Comparison of ENCODE assay signal across 8 cellular contexts in the genomic region with DNA sequence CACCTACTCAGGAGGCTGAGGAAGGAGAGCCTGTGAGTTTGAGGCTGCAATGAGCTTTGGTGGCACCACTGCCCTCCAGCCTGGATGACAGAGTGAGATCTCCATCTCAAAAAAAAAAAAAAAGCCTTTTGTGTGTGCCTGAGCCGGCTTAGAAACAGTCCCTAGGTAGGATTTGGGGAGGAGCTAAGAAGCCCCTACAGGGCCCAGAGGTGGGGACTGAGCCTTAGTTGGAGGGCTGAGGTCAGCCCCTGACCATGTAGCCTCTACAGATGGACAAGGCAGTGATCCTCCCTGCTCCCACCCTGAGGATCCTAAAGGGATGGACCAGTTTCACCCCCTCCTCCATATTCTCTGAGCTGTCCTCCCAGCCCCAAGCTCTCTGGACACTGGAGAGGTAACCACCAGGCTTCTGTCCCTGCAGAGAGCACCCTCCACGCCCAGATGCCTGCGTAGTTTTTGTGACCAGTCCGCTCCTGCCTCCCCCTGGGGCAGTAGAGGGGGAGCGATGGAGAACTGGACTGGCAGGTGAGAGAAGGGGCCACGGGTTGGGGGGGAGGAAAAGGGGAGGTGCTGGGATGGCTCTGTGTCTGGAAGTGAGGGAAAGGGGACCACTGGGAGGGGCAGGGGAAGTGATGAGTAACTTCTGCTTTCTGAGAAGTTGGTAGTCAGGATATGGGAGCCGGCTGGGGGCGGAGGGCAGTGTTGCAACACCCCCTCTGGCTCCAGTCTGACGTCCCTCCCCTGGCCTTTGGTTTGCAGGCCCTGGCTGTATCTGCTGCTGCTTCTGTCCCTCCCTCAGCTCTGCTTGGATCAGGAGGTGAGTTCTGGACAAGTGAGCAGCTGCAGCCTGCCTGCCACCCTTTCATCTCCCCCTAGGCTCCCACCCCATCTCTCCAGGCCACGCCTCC. TPM values are rescaled to one million over a fixed set of nuclear protein-coding genes. Genes with fewer than 3 reads are reported as not detected.
DNase-seq lines count a peak whose midpoint lies in the region; ATAC-seq and TF ChIP-seq lines count a peak whose summit lies in the region.
"Had no signal": no experiment of that assay in that cellular context is flagged by ENCODE, and none has a peak within 500 bp of the region (broad histone marks: within the 10 kb centered on the region; RNA-seq: fewer than 3 reads in every experiment).

No MANE protein-coding gene starts in this region.

- TF ChIP-seq POLR2A in ovary (IDR thresholded peaks at IDR 0.05): peak; percentile 43

- TF ChIP-seq EP300 in ovary (IDR thresholded peaks at IDR 0.05): peak; percentile 97

- peak overlapping the region; percentile 85 to 89 for H3K27ac ChIP-seq in ovary

- no peaks in the 10 kb centered on the region for H3K9me3 Mint-ChIP-seq in activated B cell treated with CpG ODN at 0.5 μM for 24 hours

- H3K4me1 ChIP-seq in ovary (ENCODE audit: insufficient read depth): peaks cover 16% of the 10 kb centered on the region

- DNase-seq in HuH-7 (ENCODE audit: low spot score): peak; percentile 84
- DNase-seq in activated B cell treated with CpG ODN at 0.5 μM for 24 hours: no peak
- DNase-seq in head of caudate nucleus: peak in 31 of 42 donors; percentile 27 to 85 (median 55)
- peak; percentile 89 to 97 (median 90) for DNase-seq in ovary
- DNase-seq in stimulated activated CD4-positive, alpha-beta T cell treated with anti-CD3 and anti-CD28 coated beads, Interleukin-2, amount 100 ng/mL, for 48 hours: no peak

- CTCF ChIA-PET in activated B cell treated with CpG ODN at 0.5 μM for 24 hours (lab: Charles Lee): interaction anchor here (1.6 kb wide), 1 partner anchor 15 kb away, joined by 3 read pairs; no protein-coding TSS in a partner anchor

- POLR2A ChIA-PET in activated B cell treated with CpG ODN at 0.5 μM for 24 hours (lab: Charles Lee): interaction anchor here (0.5 to 1.0 kb wide), 2 partner anchors 8 to 379 kb away, joined by 3 to 5 read pairs; no protein-coding TSS in a partner anchor

- intact Hi-C loops in activated B cell treated with CpG ODN at 0.5 μM for 24 hours (cut with micrococcal nuclease): no loop called here
- intact Hi-C loops in head of caudate nucleus (cut with DNase I): no loop called here
- intact Hi-C loops in ovary (cut with DNase I): loop anchor here in 3 of 4 donors (10.0 kb wide), 3 partner anchors 73 to 263 kb away; a partner anchor contains a TSS

- H3K36me3 ChIP-seq in ovary: no peaks in the 10 kb centered on the region

- ATAC-seq in activated B cell treated with CpG ODN at 0.5 μM for 24 hours (ENCODE audit: low read depth): peak; percentile 18
- ATAC-seq in GM19452 (IDR thresholded peaks at IDR 0.05; ENCODE audit: unreplicated experiment): no peak
- ATAC-seq in HG03342 (IDR thresholded peaks at IDR 0.05; ENCODE audit: unreplicated experiment): no peak

- no peak overlapping the region for H3K4me3 Mint-ChIP-seq in activated B cell treated with CpG ODN at 0.5 μM for 24 hours

- no peak for TF ChIP-seq CTCF in activated B cell treated with CpG ODN at 0.5 μM for 24 hours (IDR thresholded peaks at IDR 0.05)
- no peak for TF ChIP-seq CTCF in ovary (IDR thresholded peaks at IDR 0.05)

- H3K27ac Mint-ChIP-seq in activated B cell treated with CpG ODN at 0.5 μM for 24 hours: no peak overlapping the region

- no peaks in the 10 kb centered on the region for H3K27me3 ChIP-seq in ovary

- H3K27me3 Mint-ChIP-seq in activated B cell treated with CpG ODN at 0.5 μM for 24 hours: peaks cover 12% of the 10 kb centered on the region

- H3K4me3 ChIP-seq in ovary: no peak overlapping the region

- 29 to 33% (median 29%) methylated on average over 10 of the region's 10 CpGs for WGBS in ovary, 3 donors

- peaks cover 24% of the 10 kb centered on the region for H3K4me1 Mint-ChIP-seq in activated B cell treated with CpG ODN at 0.5 μM for 24 hours

- H3K9me3 ChIP-seq in ovary: no peaks in the 10 kb centered on the region

- H3K36me3 Mint-ChIP-seq in activated B cell treated with CpG ODN at 0.5 μM for 24 hours (ENCODE audit: low read depth): no peaks in the 10 kb centered on the region

RNA-seq across cellular contexts. Expression of a gene that starts 2.8 kb away (rescaled TPM):
- total RNA-seq in activated B cell treated with CpG ODN at 0.5 μM for 24 hours: 0.11 TPM in 1 of 2 replicates, not detected in the other
- 10 to 100 TPM; 11.6 to 86.6 (median 22.5) TPM for total RNA-seq in ovary
- 10 to 100 TPM in 1 of 2 donors, 1 to 10 TPM in 1; 8.8 to 12.1 TPM for polyA plus RNA-seq in ovary

RNA-seq across cellular contexts. Expression of a gene that starts 27.4 kb away (rescaled TPM):
- total RNA-seq in activated B cell treated with CpG ODN at 0.5 μM for 24 hours: 224 and 233 TPM in 2 replicates
- total RNA-seq in ovary: 100 to 1,000 TPM in 6 of 7 donors, 10 to 100 TPM in 1; 91.1 to 280 (median 145) TPM
- polyA plus RNA-seq in ovary: 100 to 1,000 TPM in 1 of 2 donors, 10 to 100 TPM in 1; 74.2 to 209 TPM

RNA-seq across cellular contexts. Expression of a gene that starts 36.5 kb away (rescaled TPM):
- total RNA-seq in activated B cell treated with CpG ODN at 0.5 μM for 24 hours: 1.1 TPM in 1 of 2 replicates, not detected in the other
- total RNA-seq in ovary: 1 to 10 TPM in 1 of 7 donors, under 1 TPM in 2, not detected in 4; 0.69 to 1.7 (median 0.86) TPM
- under 1 TPM in 1 of 2 donors, not detected in 1; 0.51 TPM for polyA plus RNA-seq in ovary
- total RNA-seq: mononuclear cell had no signal

RNA-seq across cellular contexts. Expression of a gene that starts 44.1 kb away (rescaled TPM):
- total RNA-seq in activated B cell treated with CpG ODN at 0.5 μM for 24 hours: 1.7 and 2.1 TPM in 2 replicates
- 10 to 100 TPM in 1 of 7 donors, 1 to 10 TPM in 6; 1.8 to 11.0 (median 6.2) TPM for total RNA-seq in ovary
- 10 to 100 TPM in 1 of 2 donors, 1 to 10 TPM in 1; 4.3 to 16.7 TPM for polyA plus RNA-seq in ovary

Comparison
In these comparisons a context has a peak if more than half of its experiments do, and no peak if none do; other contexts are left out.
1. DNase-seq: peak in HuH-7 (single experiment), head of caudate nucleus (31 of 42) and ovary (5 of 5); none in activated B cell treated with CpG ODN at 0.5 μM for 24 hours (single experiment) and stimulated activated CD4-positive, alpha-beta T cell treated with anti-CD3 and anti-CD28 coated beads, Interleukin-2, amount 100 ng/mL, for 48 hours (0 of 2).
2. RNA of a gene that starts 2.8 kb away (total RNA-seq): 11.6 to 86.6 TPM in ovary; 0.11 TPM in activated B cell treated with CpG ODN at 0.5 μM for 24 hours; every median in the first group is over 10 times any median in the second.
3. intact Hi-C loops: an anchor here in ovary (10.0 kb wide); none called in activated B cell treated with CpG ODN at 0.5 μM for 24 hours and head of caudate nucleus.